ENCODE assay signal across 38 cellular contexts in the genomic region with DNA sequence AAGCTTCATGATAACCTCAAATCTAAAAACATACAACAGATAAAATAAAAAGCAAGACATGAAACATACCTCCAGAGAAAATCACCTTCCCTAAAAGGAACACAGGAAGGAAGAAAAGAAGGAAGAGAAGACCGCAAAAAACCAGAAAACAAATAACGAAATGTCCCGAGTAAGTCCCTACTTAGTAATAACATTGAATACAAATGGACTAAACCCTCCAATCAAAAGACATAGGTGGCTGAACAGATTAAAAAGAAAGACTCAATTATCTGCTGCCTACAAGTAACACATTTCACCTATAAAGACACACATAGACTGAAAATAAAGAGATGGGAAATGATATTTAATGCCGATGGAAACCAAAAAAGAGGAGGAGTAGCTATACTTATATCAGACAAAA. TPM values are rescaled to one million over a fixed set of nuclear protein-coding genes. Genes with fewer than 3 reads are reported as not detected.
"Had no signal": no experiment of that assay in that cellular context is flagged by ENCODE, and none has a peak within 500 bp of the region (broad histone marks: within the 10 kb centered on the region; RNA-seq: fewer than 3 reads in every experiment).

No MANE protein-coding gene starts in this region.

- H3K27me3 ChIP-seq: MG63 had no signal

- H3K4me3 ChIP-seq: MG63 had no signal

- H3K36me3 ChIP-seq: MG63 had no signal

- H3K9me3 ChIP-seq: MG63 had no signal

- DNase-seq: Karpas-422, Kasumi-1, MG63, MM.1S, MV-4-11, NCI-H1048, NCI-H1092, NCI-H1092 treated with DMSO at 0.1 percent for 48 hours, NCI-H1105, NCI-H1105 treated with DMSO at 0.1 percent for 48 hours, NCI-H1417, NCI-H1436, NCI-H1436 treated with DMSO at 0.1 percent for 48 hours, NCI-H146, NCI-H1694, NCI-H1694 treated with DMSO at 0.1 percent for 48 hours, NCI-H187, NCI-H187 treated with DMSO at 0.1 percent for 48 hours, NCI-H1930, NCI-H2029, NCI-H2029 treated with DMSO at 0.1 percent for 48 hours, NCI-H2081, NCI-H2081 treated with DMSO at 0.1 percent for 48 hours, NCI-H2107, NCI-H2171, NCI-H2171 treated with DMSO at 0.1 percent for 48 hours, NCI-H2227 treated with DMSO at 0.1 percent for 48 hours, NCI-H226, NCI-H345, NCI-H446, NCI-H446 treated with DMSO at 0.1 percent for 48 hours, NCI-H510A, NCI-H510A treated with DMSO at 0.1 percent for 48 hours, NCI-H524 had no signal

RNA-seq across cellular contexts. Expression of gene FBXO39, which starts 6.2 kb away (rescaled TPM):
- total RNA-seq: LHCN-M2, NCI-H460 had no signal

RNA-seq across cellular contexts. Expression of gene XAF1, which starts 26.4 kb away (rescaled TPM):
- total RNA-seq: MCF 10A, NCI-H460 had no signal

RNA-seq across cellular contexts. Expression of gene TEKT1, which starts 49.3 kb away (rescaled TPM):
- total RNA-seq: LHCN-M2, M059J, MCF 10A, NCI-H460 had no signal
